In the genomic region with DNA sequence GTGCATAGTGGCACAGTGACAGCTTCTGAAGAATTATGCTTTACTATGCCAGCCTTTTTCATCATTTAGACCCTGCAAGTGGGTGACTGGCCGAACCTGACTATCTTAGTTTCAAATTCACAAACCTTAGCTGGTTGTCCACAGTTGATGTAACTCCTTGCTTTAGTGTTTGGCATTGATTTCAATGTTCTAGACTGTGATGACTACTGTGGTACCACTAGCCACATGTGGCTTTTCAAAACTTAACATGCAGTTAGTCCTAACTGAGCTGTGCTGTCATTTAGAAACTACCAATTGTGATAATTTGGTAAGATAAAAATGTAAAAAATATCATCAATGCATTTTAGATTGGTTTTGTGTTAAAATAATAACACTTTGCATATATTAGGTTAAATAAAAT, we compare ENCODE assay signal across 26 cellular contexts.
"Had no signal": no experiment of that assay in that cellular context is flagged by ENCODE, and none has a peak within 500 bp of the region (broad histone marks: within the 10 kb centered on the region; RNA-seq: fewer than 3 reads in every experiment).

No MANE protein-coding gene starts in this region.

- H3K27me3 ChIP-seq: brain microvascular endothelial cell had no signal

- H3K27ac ChIP-seq: brain microvascular endothelial cell, coronary artery, dorsolateral prefrontal cortex had no signal

- H3K36me3 ChIP-seq: brain microvascular endothelial cell had no signal

- H3K27ac Mint-ChIP-seq: activated CD4-positive, alpha-beta memory T cell treated with anti-CD3 and anti-CD28 coated beads, Interleukin-2, amount 10 ng/mL, durations not matched to agents 7 days and 5 days; activated naive CD8-positive, alpha-beta T cell; dendritic cell treated with granulocyte-macrophage colony-stimulating factor and Interleukin-4, amounts not matched to agents 40 ng/mL and 50 ng/mL, for 4 days; endodermal cell; T-helper 17 cell; T-helper 2 cell treated with Interferon-gamma antibody and Interleukin-4, amounts not matched to agents 5 μg/mL and 100 μg/mL, for 36 hours had no signal

- H3K4me3 ChIP-seq: coronary artery, dorsolateral prefrontal cortex had no signal

- H3K4me1 Mint-ChIP-seq: central memory CD8-positive, alpha-beta T cell; endodermal cell; T-helper 17 cell had no signal

- DNase-seq: activated CD4-positive, alpha-beta memory T cell treated with anti-CD3 and anti-CD28 coated beads, Interleukin-2, amount 10 ng/mL, durations not matched to agents 7 days and 5 days; activated CD4-positive, alpha-beta T cell treated with anti-CD3 and anti-CD28 coated beads for 4 hours; activated CD4-positive, CD25-positive, alpha-beta regulatory T cell; activated CD4-positive, CD25-positive, alpha-beta regulatory T cell treated with anti-CD3 and anti-CD28 coated beads, Interleukin-2, amount 50 U/mL, for 72 hours; activated effector memory CD4-positive, alpha-beta T cell treated with Interleukin-2 at 50 U/mL for 16 hours; activated gamma-delta T cell treated with Interleukin-2 at 50 U/mL for 16 hours; activated naive CD4-positive, alpha-beta T cell treated with anti-CD3 and anti-CD28 coated beads, Interleukin-2, amount 50 U/mL, for 16 hours; activated naive CD4-positive, alpha-beta T cell treated with Interleukin-2 at 50 U/mL for 16 hours; activated T-cell treated with anti-CD3 and anti-CD28 coated beads, Interleukin-2, amount 50 U/mL, for 4 hours; amniotic stem cell; anterior cingulate cortex; brain microvascular endothelial cell; dorsolateral prefrontal cortex; effector memory CD4-positive, alpha-beta T cell; endodermal cell; foreskin fibroblast; head of caudate nucleus; T-helper 17 cell; T1000 had no signal

- H3K9me3 Mint-ChIP-seq: activated CD4-positive, alpha-beta memory T cell treated with anti-CD3 and anti-CD28 coated beads, Interleukin-2, amount 10 ng/mL, durations not matched to agents 7 days and 5 days; activated T-cell treated with anti-CD3 and anti-CD28 coated beads, Interleukin-2, amount 50 U/mL, for 4 hours; central memory CD8-positive, alpha-beta T cell; dendritic cell treated with granulocyte-macrophage colony-stimulating factor and Interleukin-4, amounts not matched to agents 40 ng/mL and 50 ng/mL, for 4 days; endodermal cell; T-helper 2 cell treated with Interferon-gamma antibody and Interleukin-4, amounts not matched to agents 5 μg/mL and 100 μg/mL, for 36 hours had no signal

- ATAC-seq: activated T-cell treated with anti-CD3 and anti-CD28 coated beads, Interleukin-2, amount 50 U/mL, for 4 hours; esophagus mucosa; SK-N-SH treated with all-trans-retinoic acid at 6 μM for 48 hours; T-helper 17 cell had no signal

- H3K36me3 Mint-ChIP-seq: activated naive CD8-positive, alpha-beta T cell had no signal

- H3K4me3 Mint-ChIP-seq: activated CD4-positive, alpha-beta memory T cell treated with anti-CD3 and anti-CD28 coated beads, Interleukin-2, amount 10 ng/mL, durations not matched to agents 7 days and 5 days; activated naive CD8-positive, alpha-beta T cell; activated T-cell treated with anti-CD3 and anti-CD28 coated beads, Interleukin-2, amount 50 U/mL, for 4 hours; central memory CD8-positive, alpha-beta T cell; dendritic cell treated with granulocyte-macrophage colony-stimulating factor and Interleukin-4, amounts not matched to agents 40 ng/mL and 50 ng/mL, for 4 days; endodermal cell; T-helper 17 cell; T-helper 2 cell treated with Interferon-gamma antibody and Interleukin-4, amounts not matched to agents 5 μg/mL and 100 μg/mL, for 36 hours had no signal
